In genomic region chr1:204640578-204640977, GRCh38 we compare ENCODE assay signal across 1 cellular context.
TF ChIP-seq lines count a peak whose summit lies in the region.

No MANE protein-coding gene starts in this region.

TF ChIP-seq in HepG2, 621 proteins besides CTCF, POLR2A, EP300 and RAD21 (continued from another document):
- TF ChIP-seq ATF6 (CRISPR knock-in tag; conservative IDR thresholded peaks at IDR 0.05) (no peak), POLR2AphosphoS5 (IDR thresholded peaks at IDR 0.05; ENCODE audit: low read depth, low read length) (no peak), MIER3 (CRISPR knock-in tag; IDR thresholded peaks at IDR 0.05; ENCODE audit: borderline replicate concordance) (no peak), HOXA7 (CRISPR knock-in tag; IDR thresholded peaks at IDR 0.05) (no peak), ZBTB20 (CRISPR knock-in tag; IDR thresholded peaks at IDR 0.05; ENCODE audit: borderline replicate concordance, low read depth) (no peak), HNF1A (IDR thresholded peaks at IDR 0.05; ENCODE audit: low read depth) (no peak), HNF1A (CRISPR knock-in tag; IDR thresholded peaks at IDR 0.05; ENCODE audit: borderline replicate concordance) (no peak), CHD2 (IDR thresholded peaks at IDR 0.05; ENCODE audit: low read depth, low read length) (no peak), TBP (CRISPR knock-in tag; IDR thresholded peaks at IDR 0.05) (no peak), ZFP62 (CRISPR knock-in tag; IDR thresholded peaks at IDR 0.05) (no peak), DMAP1 (CRISPR knock-in tag; IDR thresholded peaks at IDR 0.05) (no peak), ZNF17 (CRISPR knock-in tag; IDR thresholded peaks at IDR 0.05) (no peak), RXRA (CRISPR knock-in tag; IDR thresholded peaks at IDR 0.05) (no peak), IKZF5 (CRISPR knock-in tag; IDR thresholded peaks at IDR 0.05) (no peak), ZNF501 (CRISPR knock-in tag; IDR thresholded peaks at IDR 0.05) (no peak)
TF ChIP-seq in HepG2: peak in this region for 0.
